Comparison of ENCODE assay signal across 1 cellular context in the genomic region with DNA sequence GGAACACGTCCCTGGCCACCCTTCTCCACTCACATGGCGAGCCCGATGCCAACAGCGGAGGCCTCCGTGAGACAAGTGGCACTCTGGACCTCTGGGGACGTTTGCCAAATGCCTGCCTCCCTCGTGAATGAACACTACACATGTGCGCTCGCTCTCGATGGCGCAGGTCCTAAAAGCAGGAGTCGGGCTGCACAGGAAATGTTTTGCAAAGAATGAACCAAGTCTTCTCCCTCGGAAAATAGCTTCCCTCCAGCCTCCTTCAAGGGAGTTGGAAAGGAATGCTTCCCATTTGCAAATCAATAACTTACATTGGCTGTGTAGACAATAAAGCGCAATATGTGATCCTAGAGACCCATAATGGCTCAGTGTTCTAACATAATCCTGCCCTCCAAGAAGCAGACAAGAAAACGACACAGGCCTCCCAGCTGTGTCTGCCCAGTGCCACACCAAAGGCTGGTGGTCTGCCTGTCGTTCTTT.
TF ChIP-seq lines count a peak whose summit lies in the region.

No MANE protein-coding gene starts in this region.

TF ChIP-seq in GM23338, 12 proteins besides CTCF, POLR2A, EP300 and RAD21 (continued from another document):
- TF ChIP-seq POLR2AphosphoS5 (IDR thresholded peaks at IDR 0.05; ENCODE audit: low read depth): peak; percentile 43; the same call in 1 of the 2 replicates
